ENCODE assay signal across 21 cellular contexts in the genomic region with DNA sequence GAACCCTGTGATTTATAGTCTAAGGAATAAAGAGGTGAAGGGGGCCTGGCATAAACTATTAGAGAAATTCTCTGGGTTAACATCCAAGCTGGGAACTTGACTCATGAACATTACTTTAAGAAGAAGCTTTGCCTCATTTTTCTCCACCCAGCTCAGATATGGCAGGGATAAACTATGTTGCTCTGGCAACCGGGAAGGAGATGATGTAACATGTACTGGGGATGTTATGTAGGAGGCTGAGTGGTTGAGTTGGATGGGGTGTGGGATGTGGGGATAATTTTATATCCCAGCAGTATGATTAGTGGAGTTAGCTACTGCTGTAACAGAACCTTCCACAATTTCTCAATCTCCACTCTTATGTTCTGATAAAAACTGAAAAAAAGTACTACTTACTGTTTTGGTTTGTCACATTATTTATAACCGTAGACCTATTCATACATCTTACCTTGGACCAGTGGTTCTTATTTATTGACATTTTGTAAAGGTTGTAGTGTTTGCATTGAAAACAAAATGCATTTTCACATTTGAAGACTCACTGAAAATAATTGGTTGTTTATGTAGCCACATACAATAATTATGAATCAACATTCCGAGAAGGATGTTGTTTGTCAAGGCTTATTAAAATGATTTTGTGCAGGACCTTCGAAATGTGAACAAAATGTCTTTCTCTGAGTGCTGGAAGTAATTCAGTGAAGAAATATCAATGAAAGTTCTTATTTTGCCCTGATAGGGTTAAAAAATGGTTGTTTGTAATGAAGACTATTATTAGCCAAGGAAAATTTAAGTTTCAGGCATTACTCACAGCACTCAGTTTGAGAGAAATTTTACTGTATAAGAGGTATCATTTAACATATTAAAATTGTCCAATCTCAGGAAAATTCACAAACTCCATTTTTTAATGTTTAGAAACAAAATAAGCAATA. TPM values are rescaled to one million over a fixed set of nuclear protein-coding genes. Genes with fewer than 3 reads are reported as not detected.
A peak's percentile ranks its signal among the peaks of the same experiment; 100 is the strongest.
DNase-seq lines count a peak whose midpoint lies in the region; ATAC-seq and TF ChIP-seq lines count a peak whose summit lies in the region.
"Had no signal": no experiment of that assay in that cellular context is flagged by ENCODE, and none has a peak within 500 bp of the region (broad histone marks: within the 10 kb centered on the region; RNA-seq: fewer than 3 reads in every experiment).

No MANE protein-coding gene starts in this region.

- no peak for TF ChIP-seq POLR2A in IMR-90 (IDR thresholded peaks at IDR 0.05; ENCODE audit: low read depth, low read length)

- H3K27me3 ChIP-seq in IMR-90 (ENCODE audit: control insufficient read depth, insufficient read depth, low read length), result no peaks in the 10 kb centered on the region
- H3K27me3 ChIP-seq: BLaER1, transverse colon had no signal

- H3K4me3 ChIP-seq in AG09309 (ENCODE audit: control insufficient read depth, low read depth, low read length) (no peak overlapping the region), IMR-90 (ENCODE audit: insufficient read depth, low read depth, low read length) (no peak overlapping the region), choroid plexus epithelial cell (ENCODE audit: low read depth, low read length) (no peak overlapping the region), mucosa of descending colon (no peak overlapping the region)
- H3K4me3 ChIP-seq: BLaER1, GM12878, transverse colon had no signal

- peak overlapping the region; percentile 74 for H2BK5ac ChIP-seq in IMR-90 (ENCODE audit: low read depth, low read length, poor library complexity, severe bottlenecking)

- peaks cover 10% of the 10 kb centered on the region for H3K9me1 ChIP-seq in IMR-90 (ENCODE audit: insufficient read depth, low read length)

- CTCF ChIA-PET in IMR-90 (lab: Yijun Ruan, JAX), result interaction anchor here (0.6 to 0.9 kb wide), 2 partner anchors 27 to 576 kb away, joined by 3 read pairs; no protein-coding TSS in a partner anchor

- H3K4ac ChIP-seq in IMR-90 (ENCODE audit: low read depth, low read length), result peak overlapping the region; percentile 57

- H3K9me3 ChIP-seq in IMR-90 (ENCODE audit: control insufficient read depth, insufficient read depth, low read length) (no peaks in the 10 kb centered on the region), mucosa of descending colon (no peaks in the 10 kb centered on the region)

- H4K91ac ChIP-seq in IMR-90 (ENCODE audit: insufficient read depth, low read depth, low read length), result peak overlapping the region; percentile 93

- peak overlapping the region; percentile 59 to 89 for H4K8ac ChIP-seq in IMR-90 (ENCODE audit: low read depth in 2 of 2, low read length in 2 of 2)

- H3K4me2 ChIP-seq in IMR-90 (ENCODE audit: low read depth, low read length), result peak overlapping the region; percentile 28
- H3K4me2 ChIP-seq: BLaER1 had no signal

- H3K56ac ChIP-seq in IMR-90 (ENCODE audit: extremely low read depth, insufficient read depth, low read length), result no peak overlapping the region

- H3K36me3 ChIP-seq in IMR-90 (ENCODE audit: control insufficient read depth, insufficient read depth, low read length) (no peaks in the 10 kb centered on the region), mucosa of descending colon (ENCODE audit: low read depth) (no peaks in the 10 kb centered on the region)
- H3K36me3 ChIP-seq: BLaER1, transverse colon had no signal

- DNase-seq in AG09309 (ENCODE audit: low read depth) (peak; percentile 63), IMR-90 (peak; percentile 85), choroid plexus epithelial cell (ENCODE audit: low read depth) (peak; percentile 87), mucosa of descending colon (no peak), iPS-NIHi7 (ENCODE audit: extremely low spot score) (no peak)
- no peak for DNase-seq in stimulated activated CD4-positive, alpha-beta T cell treated with anti-CD3 and anti-CD28 coated beads, Interleukin-4, amount 100 ng/mL, for 1 hour
- DNase-seq in activated CD4-positive, alpha-beta T cell treated with anti-CD3 and anti-CD28 coated beads for 4 hours, result no peak
- DNase-seq: activated CD4-positive, alpha-beta T cell treated with anti-CD3 and anti-CD28 coated beads, Interleukin-2, amount 50 U/mL, for 1 hour; activated T-cell treated with anti-CD3 and anti-CD28 coated beads, Interleukin-2, amount 50 U/mL, for 4 hours; DMS79; effector CD4-positive, alpha-beta T cell; kidney; NCI-H774; T-helper 17 cell; transverse colon had no signal

- no peak for TF ChIP-seq CTCF in AG09309 (IDR thresholded peaks at IDR 0.05; ENCODE audit: control insufficient read depth, insufficient read depth, low read depth, low read length, missing control alignments)
- no peak for TF ChIP-seq CTCF in IMR-90 (conservative IDR thresholded peaks at IDR 0.05; ENCODE audit: low read depth, low read length)
- TF ChIP-seq CTCF in choroid plexus epithelial cell (conservative IDR thresholded peaks at IDR 0.05; ENCODE audit: low read depth, low read length), result no peak
- no peak for TF ChIP-seq CTCF in mucosa of descending colon (IDR thresholded peaks at IDR 0.05)

- POLR2A ChIA-PET in IMR-90 (lab: Charles Lee; ENCODE audit: unreplicated experiment), result interaction anchor here (0.8 kb wide), 1 partner anchor 34 kb away, joined by 3 read pairs; a partner anchor contains a TSS

- no peaks in the 10 kb centered on the region for H4K20me1 ChIP-seq in IMR-90 (ENCODE audit: insufficient read depth, low read length)
- H4K20me1 ChIP-seq: BLaER1 had no signal

- H2BK120ac ChIP-seq in IMR-90 (ENCODE audit: low read depth, low read length), result peak overlapping the region; percentile 76

- H3K27ac ChIP-seq in IMR-90 (ENCODE audit: insufficient read depth, low read length), result peak overlapping the region; percentile 85
- H3K27ac ChIP-seq: BLaER1, RWPE1, transverse colon had no signal

- H2AFZ ChIP-seq in IMR-90 (replicated peaks; ENCODE audit: low read length, poor library complexity), result no peak overlapping the region

- peaks cover 21% of the 10 kb centered on the region for H3K4me1 ChIP-seq in IMR-90 (ENCODE audit: control insufficient read depth, insufficient read depth, low read length)
- H3K4me1 ChIP-seq in mucosa of descending colon (ENCODE audit: low read depth), result no peaks in the 10 kb centered on the region
- H3K4me1 ChIP-seq: transverse colon had no signal

- H3K18ac ChIP-seq in IMR-90 (ENCODE audit: low read depth, low read length), result peak overlapping the region; percentile 96

- no CpG with 5 or more reads among the region's 4 CpGs for WGBS in IMR-90 (ENCODE audit: extremely low coverage in 2 of 2, insufficient read length in 1 of 2), 2 experiments

- no peak overlapping the region; the same call in 1 of the 2 replicates for H3K23ac ChIP-seq in IMR-90 (ENCODE audit: low read depth, low read length)

- peak; percentile 67 for ATAC-seq in IMR-90 (ENCODE audit: low read depth)
- peak; percentile 38 for ATAC-seq in mucosa of descending colon
- no peak for ATAC-seq in GM19463 (IDR thresholded peaks at IDR 0.05; ENCODE audit: unreplicated experiment)
- ATAC-seq: activated T-cell treated with anti-CD3 and anti-CD28 coated beads, Interleukin-2, amount 50 U/mL, for 4 hours; GM12878; T-helper 17 cell had no signal

- H2AK9ac ChIP-seq in IMR-90 (replicated peaks; ENCODE audit: low read depth, low read length, poor library complexity), result no peak overlapping the region

- H2AK5ac ChIP-seq in IMR-90 (ENCODE audit: low read depth, low read length), result peak overlapping the region; percentile 46; the same call in 1 of the 2 replicates

- no peak for TF ChIP-seq RAD21 in IMR-90 (IDR thresholded peaks at IDR 0.05; ENCODE audit: low read length)

- H3K14ac ChIP-seq in IMR-90 (replicated peaks; ENCODE audit: low read depth, low read length), result 0 out of 2 replicates have a peak overlapping the region, but pooled peaks have one; percentile 20

- intact Hi-C loops in IMR-90 (cut with micrococcal nuclease), result loop anchor here (5.0 kb wide), 2 partner anchors 34 to 41 kb away; a partner anchor contains a TSS
- intact Hi-C loops in mucosa of descending colon (cut with DNase I, micrococcal nuclease), result no loop called here

- H3K79me1 ChIP-seq in IMR-90 (ENCODE audit: low read depth in 1 of 2, low read length in 2 of 2), result no peaks in the 10 kb centered on the region

- 0 out of 2 replicates have a peak overlapping the region, but pooled peaks have one; percentile 27 for H3K9ac ChIP-seq in IMR-90 (ENCODE audit: low read depth, low read length)
- H3K9ac ChIP-seq: BLaER1 had no signal

- peak overlapping the region; percentile 60 for H2BK20ac ChIP-seq in IMR-90 (ENCODE audit: low read depth, low read length)

- H4K5ac ChIP-seq in IMR-90 (ENCODE audit: low read depth, low read length), result peak overlapping the region; percentile 84

- no TSS peak for BruUV-seq in IMR-90 (replicated peaks; lab: Mats Ljungman, UMichigan)

- dilution Hi-C loops in IMR-90 (cut with HindIII; ENCODE audit: low sequenced_read_pairs, unreplicated experiment), result no loop called here

- H2BK15ac ChIP-seq in IMR-90 (ENCODE audit: low read depth, low read length), result peak overlapping the region; percentile 82; the same call in 2 of the 3 replicates

- in situ Hi-C loops in IMR-90 (cut with MboI; ENCODE audit: low sequenced_read_pairs), result no loop called here

TF ChIP-seq in IMR-90, 13 proteins besides CTCF, POLR2A, EP300 and RAD21 (continues in another document):
- no peak for TF ChIP-seq CHD1 (IDR thresholded peaks at IDR 0.05; ENCODE audit: low read depth, low read length)
- TF ChIP-seq BHLHE40 (IDR thresholded peaks at IDR 0.05; ENCODE audit: low read depth, low read length), result no peak
- TF ChIP-seq MAFK (IDR thresholded peaks at IDR 0.05; ENCODE audit: low read depth, low read length), result no peak
- no peak for TF ChIP-seq FOS (IDR thresholded peaks at IDR 0.05; ENCODE audit: low read depth, low read length)
- no peak for TF ChIP-seq NFE2L2 (IDR thresholded peaks at IDR 0.05; ENCODE audit: low read depth, low read length)
- TF ChIP-seq RFX5 (IDR thresholded peaks at IDR 0.05; ENCODE audit: low read depth, low read length), result 0 out of 2 replicates have a peak, but pooled peaks have one; percentile 35

RNA-seq across cellular contexts. Expression of a gene that starts 1.3 kb away (rescaled TPM):
- total RNA-seq in IMR-90 (2012; rRNA removed) (not detected in 2 replicates), mucosa of descending colon (not detected)
- polyA plus RNA-seq in IMR-90 (2012; rRNA removed), result not detected in 2 replicates
- not detected in 2 replicates for polyA plus RNA-seq in IMR-90 (2012; cell fraction: cytosol; rRNA removed)
- not detected in 2 replicates for polyA plus RNA-seq in IMR-90 (2012; cell fraction: nucleus; rRNA removed; ENCODE audit: low replicate concordance)
- total RNA-seq: activated T-cell treated with anti-CD3 and anti-CD28 coated beads, Interleukin-2, amount 50 U/mL, for 4 hours; GM12878; kidney; mucosa of gallbladder; posterior vena cava; T-helper 17 cell; transverse colon had no signal
- polyA plus RNA-seq: GM12878 had no signal

RNA-seq across cellular contexts. Expression of a gene that starts 18.3 kb away (rescaled TPM):
- not detected in 2 replicates for total RNA-seq in IMR-90 (2012; rRNA removed)
- not detected in 2 replicates for polyA plus RNA-seq in IMR-90 (2012; rRNA removed)
- polyA plus RNA-seq in IMR-90 (2012; cell fraction: cytosol; rRNA removed), result not detected in 2 replicates
- not detected in 2 replicates for polyA plus RNA-seq in IMR-90 (2012; cell fraction: nucleus; rRNA removed; ENCODE audit: low replicate concordance)
- total RNA-seq in mucosa of descending colon, result not detected
- total RNA-seq: activated T-cell treated with anti-CD3 and anti-CD28 coated beads, Interleukin-2, amount 50 U/mL, for 4 hours; GM12878; kidney; mucosa of gallbladder; posterior vena cava; T-helper 17 cell; transverse colon had no signal
- polyA plus RNA-seq: GM12878 had no signal

RNA-seq across cellular contexts. Expression of a gene that starts 34.4 kb away (rescaled TPM):
- total RNA-seq in IMR-90 (2012; rRNA removed), result 86.4 and 91.8 TPM in 2 replicates
- polyA plus RNA-seq in IMR-90 (2012; rRNA removed), result 35.1 and 39.3 TPM in 2 replicates
- 16.5 and 29.2 TPM in 2 replicates for polyA plus RNA-seq in IMR-90 (2012; cell fraction: cytosol; rRNA removed)
- polyA plus RNA-seq in IMR-90 (2012; cell fraction: nucleus; rRNA removed; ENCODE audit: low replicate concordance), result 16.6 and 19.7 TPM in 2 replicates
- 10 to 100 TPM; 36.2 to 56.0 (median 46.2) TPM for total RNA-seq in mucosa of descending colon

Comparison
In these comparisons a context has a peak if more than half of its experiments do, and no peak if none do; other contexts are left out.
1. DNase-seq: peak in AG09309 (single experiment), IMR-90 (single experiment) and choroid plexus epithelial cell (single experiment); none in mucosa of descending colon (0 of 3), stimulated activated CD4-positive, alpha-beta T cell treated with anti-CD3 and anti-CD28 coated beads, Interleukin-4, amount 100 ng/mL, for 1 hour (single experiment), iPS-NIHi7 (single experiment) and activated CD4-positive, alpha-beta T cell treated with anti-CD3 and anti-CD28 coated beads for 4 hours (0 of 2).